Comparison of ENCODE assay signal across 8 cellular contexts in the genomic region with DNA sequence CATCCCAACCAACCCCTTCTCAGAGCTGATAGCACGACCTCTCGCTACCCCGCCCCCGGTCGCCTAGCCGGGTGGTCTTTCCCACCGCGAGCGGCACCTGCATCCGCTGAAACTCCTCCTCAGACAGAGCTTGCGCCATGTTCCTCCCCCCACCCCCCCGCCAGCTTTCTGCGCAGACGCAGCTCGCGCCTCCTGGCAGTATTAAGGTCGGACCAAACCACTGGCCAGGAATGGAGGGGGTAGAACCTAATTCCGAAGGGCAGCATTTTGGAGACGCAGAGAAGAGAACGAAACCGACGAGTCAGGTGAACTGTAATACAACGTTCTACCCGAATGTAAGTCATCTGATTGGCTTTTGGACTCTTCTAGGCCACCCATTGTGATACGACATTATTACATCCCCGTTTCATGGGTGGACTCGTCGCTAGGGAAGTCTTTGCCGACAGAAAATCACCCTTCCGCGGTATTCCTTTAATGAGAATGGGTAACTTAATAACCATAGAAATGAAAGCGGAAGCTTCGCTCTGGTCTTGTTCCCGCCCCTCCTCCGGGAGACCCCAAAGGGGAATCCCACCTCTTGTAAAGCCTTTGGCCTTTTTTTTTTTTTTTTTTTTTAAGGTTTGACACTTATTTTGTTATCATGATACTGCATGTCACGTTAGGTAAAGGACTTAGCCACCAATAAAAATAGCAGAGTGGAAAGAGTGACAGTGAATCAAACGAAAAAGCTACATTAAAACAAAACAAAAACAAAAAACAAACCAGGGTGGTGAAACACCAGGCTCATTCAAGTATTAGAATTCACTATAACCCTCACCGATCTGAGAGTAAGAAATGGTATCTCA. TPM values are rescaled to one million over a fixed set of nuclear protein-coding genes. Genes with fewer than 3 reads are reported as not detected.
DNase-seq lines count a peak whose midpoint lies in the region; ATAC-seq and TF ChIP-seq lines count a peak whose summit lies in the region.

A gene with protein sequence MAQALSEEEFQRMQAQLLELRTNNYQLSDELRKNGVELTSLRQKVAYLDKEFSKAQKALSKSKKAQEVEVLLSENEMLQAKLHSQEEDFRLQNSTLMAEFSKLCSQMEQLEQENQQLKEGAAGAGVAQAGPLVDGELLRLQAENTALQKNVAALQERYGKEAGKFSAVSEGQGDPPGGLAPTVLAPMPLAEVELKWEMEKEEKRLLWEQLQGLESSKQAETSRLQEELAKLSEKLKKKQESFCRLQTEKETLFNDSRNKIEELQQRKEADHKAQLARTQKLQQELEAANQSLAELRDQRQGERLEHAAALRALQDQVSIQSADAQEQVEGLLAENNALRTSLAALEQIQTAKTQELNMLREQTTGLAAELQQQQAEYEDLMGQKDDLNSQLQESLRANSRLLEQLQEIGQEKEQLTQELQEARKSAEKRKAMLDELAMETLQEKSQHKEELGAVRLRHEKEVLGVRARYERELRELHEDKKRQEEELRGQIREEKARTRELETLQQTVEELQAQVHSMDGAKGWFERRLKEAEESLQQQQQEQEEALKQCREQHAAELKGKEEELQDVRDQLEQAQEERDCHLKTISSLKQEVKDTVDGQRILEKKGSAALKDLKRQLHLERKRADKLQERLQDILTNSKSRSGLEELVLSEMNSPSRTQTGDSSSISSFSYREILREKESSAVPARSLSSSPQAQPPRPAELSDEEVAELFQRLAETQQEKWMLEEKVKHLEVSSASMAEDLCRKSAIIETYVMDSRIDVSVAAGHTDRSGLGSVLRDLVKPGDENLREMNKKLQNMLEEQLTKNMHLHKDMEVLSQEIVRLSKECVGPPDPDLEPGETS (minus strand): TSS at position 174 of the 845 bp plus-strand sequence. CDS start 35 bp downstream, at position 139.

- peak within 1 kb of the TSS; percentile 99 for H3K4me3 Mint-ChIP-seq in chondrocyte (ENCODE audit: unreplicated experiment)

- H3K9me3 Mint-ChIP-seq in chondrocyte (ENCODE audit: low read depth): peaks cover 5% of the 10 kb centered on the region

- H3K27me3 ChIP-seq in kidney epithelial cell (ENCODE audit: control insufficient read depth, insufficient read depth, low read length): no peaks in the 10 kb centered on the region

- H3K27ac Mint-ChIP-seq in chondrocyte (ENCODE audit: unreplicated experiment): peak within 1 kb of the TSS; percentile 90

- H3K4me3 ChIP-seq in AG09309 (ENCODE audit: control insufficient read depth, low read depth, low read length) (peak within 1 kb of the TSS; percentile 79), kidney epithelial cell (ENCODE audit: low read depth, low read length) (peak within 1 kb of the TSS; percentile 54)

- DNase-seq in AG09309 (ENCODE audit: low read depth) (peak; percentile 41), NCI-H510A (lab: John Stamatoyannopoulos, UW) (peak; percentile 72), chondrocyte (ENCODE audit: low spot score) (peak; percentile 48), kidney epithelial cell (ENCODE audit: low read depth) (peak; percentile 74)
- peak; percentile 66 for DNase-seq in activated CD4-positive, alpha-beta T cell treated with anti-CD3 and anti-CD28 coated beads for 1 hour
- peak; percentile 55 for DNase-seq in stimulated activated CD4-positive, alpha-beta T cell treated with anti-CD3 and anti-CD28 coated beads, Interleukin-15, amount 100 ng/mL, for 48 hours (ENCODE audit: low read depth in 2 of 2)

- ATAC-seq in GM19023 (IDR thresholded peaks at IDR 0.05; ENCODE audit: unreplicated experiment) (peak; percentile 70), HG03342 (IDR thresholded peaks at IDR 0.05; ENCODE audit: unreplicated experiment) (peak; percentile 72)

- H3K36me3 Mint-ChIP-seq in chondrocyte (ENCODE audit: low read depth): peaks cover 14% of the 10 kb centered on the region

- TF ChIP-seq CTCF in AG09309 (IDR thresholded peaks at IDR 0.05; ENCODE audit: control insufficient read depth, insufficient read depth, low read depth, low read length, missing control alignments): no peak
- TF ChIP-seq CTCF in chondrocyte (IDR thresholded peaks at IDR 0.05): no peak
- TF ChIP-seq CTCF in kidney epithelial cell (IDR thresholded peaks at IDR 0.05; ENCODE audit: insufficient read depth, low read length, poor library complexity, severe bottlenecking): no peak

- H3K4me1 Mint-ChIP-seq in chondrocyte (ENCODE audit: low read depth): peaks cover 14% of the 10 kb centered on the region

- H3K36me3 ChIP-seq in kidney epithelial cell (ENCODE audit: control insufficient read depth, insufficient read depth, low read length): no peaks in the 10 kb centered on the region

- H3K27me3 Mint-ChIP-seq in chondrocyte (ENCODE audit: low read depth): no peaks in the 10 kb centered on the region

RNA-seq across cellular contexts. Expression of the gene that starts here (rescaled TPM):
- total RNA-seq in chondrocyte (28.8 to 37.5 TPM (median 32.7 TPM) in 3 replicates), kidney epithelial cell (25.8 and 31.1 TPM in 2 replicates)

Comparison
In these comparisons a context has a peak if more than half of its experiments do, and no peak if none do; other contexts are left out.
1. Peak in every context shown above with its lines: DNase-seq, ATAC-seq and H3K4me3 ChIP-seq.